In the genomic region with DNA sequence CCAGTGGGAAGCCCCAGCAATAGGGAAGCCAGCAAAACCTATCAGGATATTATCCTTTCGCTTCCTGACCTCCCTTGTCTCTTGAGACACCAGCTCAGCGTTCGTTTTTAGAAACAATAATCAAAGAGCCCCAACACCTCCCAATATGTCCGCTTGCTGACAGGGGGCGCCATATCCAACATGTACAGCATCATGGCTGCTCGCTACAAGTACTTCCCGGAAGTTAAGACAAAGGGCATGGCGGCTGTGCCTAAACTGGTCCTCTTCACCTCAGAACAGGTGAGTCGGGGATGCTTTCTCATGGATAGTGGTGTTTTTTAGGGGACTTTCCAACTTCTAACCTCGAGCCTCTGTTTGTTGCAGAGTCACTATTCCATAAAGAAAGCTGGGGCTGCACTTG, we compare ENCODE assay signal across 14 cellular contexts. TPM values are rescaled to one million over a fixed set of nuclear protein-coding genes. Genes with fewer than 3 reads are reported as not detected.
DNase-seq lines count a peak whose midpoint lies in the region; TF ChIP-seq lines count a peak whose summit lies in the region.
"Had no signal": no experiment of that assay in that cellular context is flagged by ENCODE, and none has a peak within 500 bp of the region (broad histone marks: within the 10 kb centered on the region; RNA-seq: fewer than 3 reads in every experiment).

No MANE protein-coding gene starts in this region.

- DNase-seq in BE2C: peak; percentile 18
- peak; percentile 44 for DNase-seq in NAMALWA (ENCODE audit: low spot score)
- no peak for DNase-seq in choroid plexus epithelial cell (ENCODE audit: low read depth)
- DNase-seq in NCI-H226: no peak
- no peak for DNase-seq in NCI-H2196 (lab: John Stamatoyannopoulos, UW; ENCODE audit: unreplicated experiment)
- DNase-seq in cardiac septum (ENCODE audit: low spot score): no peak
- DNase-seq in DMS153 (lab: John Stamatoyannopoulos, UW): no peak
- DNase-seq: CD8-positive, alpha-beta memory T cell; kidney; NCI-H1436; sigmoid colon had no signal

- no peaks in the 10 kb centered on the region for H3K36me3 ChIP-seq in BE2C
- H3K36me3 ChIP-seq: sigmoid colon had no signal

- TF ChIP-seq CTCF in 22Rv1 (IDR thresholded peaks at IDR 0.05) (peak; percentile 16; the same call in 1 of the 2 replicates), BE2C (IDR thresholded peaks at IDR 0.05; ENCODE audit: low read depth, low read length) (peak; percentile 33), choroid plexus epithelial cell (conservative IDR thresholded peaks at IDR 0.05; ENCODE audit: low read depth, low read length) (peak; percentile 6)

- no peaks in the 10 kb centered on the region for H3K27me3 ChIP-seq in BE2C
- H3K27me3 ChIP-seq: sigmoid colon had no signal

- no peaks in the 10 kb centered on the region for H3K4me1 ChIP-seq in BE2C
- H3K4me1 ChIP-seq: sigmoid colon had no signal

- no peaks in the 10 kb centered on the region for H3K9me3 ChIP-seq in BE2C
- H3K9me3 ChIP-seq: sigmoid colon, thoracic aorta had no signal

- no peak overlapping the region for H3K4me3 ChIP-seq in BE2C (ENCODE audit: low read depth, low read length)
- H3K4me3 ChIP-seq in choroid plexus epithelial cell (ENCODE audit: low read depth, low read length): no peak overlapping the region
- H3K4me3 ChIP-seq: sigmoid colon, thoracic aorta had no signal

- no peak overlapping the region for H3K27ac ChIP-seq in 22Rv1
- H3K27ac ChIP-seq: sigmoid colon, thoracic aorta had no signal

- intact Hi-C loops in cardiac septum (cut with DNase I): no loop called here

RNA-seq across cellular contexts. Expression of a gene that starts 28.7 kb away (rescaled TPM):
- polyA plus RNA-seq in BE2C (2012; ENCODE audit: insufficient read depth, insufficient read length, low read depth): 0.12 TPM
- total RNA-seq in cardiac septum: 0.46 TPM
- total RNA-seq: fibroblast of villous mesenchyme had no signal
- polyA plus RNA-seq: CD8-positive, alpha-beta memory T cell had no signal

Comparison
In these comparisons a context has a peak if more than half of its experiments do, and no peak if none do; other contexts are left out.
1. DNase-seq: peak in BE2C (single experiment) and NAMALWA (single experiment); none in choroid plexus epithelial cell (single experiment), NCI-H226 (single experiment), NCI-H2196 (single experiment), cardiac septum (single experiment) and DMS153 (single experiment).
2. Peak in every context shown above with its lines, with median percentiles within 50 percentile points of each other: CTCF ChIP-seq.